In the genomic region with DNA sequence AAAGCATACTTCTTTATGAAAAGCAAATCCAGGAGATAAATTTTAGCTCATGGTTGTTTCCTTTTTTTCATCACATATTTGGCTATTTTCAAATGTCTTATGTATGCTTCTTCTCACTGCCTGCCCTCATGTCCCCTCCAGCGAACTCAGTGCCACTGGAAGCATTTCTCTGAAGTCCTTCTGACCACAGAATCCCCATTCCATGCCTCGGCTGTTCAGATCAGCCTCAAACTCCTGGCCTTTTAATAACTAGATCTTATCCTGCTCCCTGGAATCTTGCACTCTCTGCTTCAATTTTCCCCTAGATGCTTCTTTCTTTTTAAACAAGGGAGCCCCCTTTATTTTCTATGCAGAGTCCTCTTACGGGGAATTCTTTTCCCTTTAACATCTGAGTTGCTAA, we compare ENCODE assay signal across 15 cellular contexts. TPM values are rescaled to one million over a fixed set of nuclear protein-coding genes. Genes with fewer than 3 reads are reported as not detected.
DNase-seq lines count a peak whose midpoint lies in the region; ATAC-seq and TF ChIP-seq lines count a peak whose summit lies in the region.
"Had no signal": no experiment of that assay in that cellular context is flagged by ENCODE, and none has a peak within 500 bp of the region (broad histone marks: within the 10 kb centered on the region; RNA-seq: fewer than 3 reads in every experiment).

No MANE protein-coding gene starts in this region.

- H3K9me3 ChIP-seq in SJCRH30 (replicated peaks) = no peaks in the 10 kb centered on the region
- no peaks in the 10 kb centered on the region for H3K9me3 ChIP-seq in fibroblast of lung (ENCODE audit: control insufficient read depth, insufficient read depth, low read depth, low read length)
- H3K9me3 ChIP-seq: esophagus squamous epithelium, spleen had no signal

- H3K4me1 Mint-ChIP-seq in GM23338 = peaks cover 72% of the 10 kb centered on the region
- H3K4me1 Mint-ChIP-seq in osteocyte (ENCODE audit: unreplicated experiment) = peaks cover 56% of the 10 kb centered on the region

- no peak for ATAC-seq in GM23338
- no peak for ATAC-seq in GM18870 (IDR thresholded peaks at IDR 0.05; ENCODE audit: unreplicated experiment)
- no peak for ATAC-seq in GM18861 (IDR thresholded peaks at IDR 0.05; ENCODE audit: unreplicated experiment)
- ATAC-seq: stimulated activated naive CD8-positive, alpha-beta T cell treated with anti-CD3 and anti-CD28 coated beads, Interleukin-15, Interleukin-2, amounts not matched to agents 100 U/mL and 50 U/mL, for 24 hours had no signal

- peak overlapping the region; percentile 82 for H3K4me2 ChIP-seq in GM23338
- H3K4me2 ChIP-seq in fibroblast of lung (ENCODE audit: extremely low read depth, insufficient read depth, low read length) = peak overlapping the region; percentile 87
- H3K4me2 ChIP-seq: KMS-11 had no signal

- H3K27ac ChIP-seq in GM23338 (ENCODE audit: low read depth) (peak overlapping the region; percentile 78; the same call in 1 of the 2 replicates), SJCRH30 (peak overlapping the region; percentile 70), fibroblast of lung (ENCODE audit: insufficient read depth, low read length) (no peak overlapping the region)
- H3K27ac ChIP-seq: KMS-11 had no signal

- H3K36me3 ChIP-seq in GM23338 (ENCODE audit: insufficient read depth) = peaks cover 5% of the 10 kb centered on the region; the same call in 1 of the 2 replicates
- peaks cover 19% of the 10 kb centered on the region for H3K36me3 ChIP-seq in SJCRH30
- H3K36me3 ChIP-seq in fibroblast of lung (ENCODE audit: control insufficient read depth, insufficient read depth, low read length) = no peaks in the 10 kb centered on the region
- H3K36me3 ChIP-seq: esophagus squamous epithelium, spleen had no signal

- TF ChIP-seq CTCF in GM23338 (conservative IDR thresholded peaks at IDR 0.05; ENCODE audit: low read depth in 2 of 2) (no peak), fibroblast of lung (conservative IDR thresholded peaks at IDR 0.05 in 1 of 2, IDR thresholded peaks at IDR 0.05 in 1 of 2; ENCODE audit: low read depth in 1 of 2, low read length in 2 of 2) (no peak), osteocyte (IDR thresholded peaks at IDR 0.05) (no peak)

- H3K4me3 Mint-ChIP-seq in GM23338 (peak overlapping the region; percentile 80), osteocyte (ENCODE audit: unreplicated experiment) (peak overlapping the region; percentile 61)
- H3K4me3 Mint-ChIP-seq: activated CD8-positive, alpha-beta T cell treated with anti-CD3 and anti-CD28 coated beads for 36 hours; activated T-helper 1 cell treated with anti-CD3 and anti-CD28 coated beads, Interleukin-12 subunit alpha, Interleukin-12 subunit beta, Interleukin-2, Interleukin-4 antibody, amounts not matched to agents 30 ng/mL and 10 ng/mL and 1 ng/mL, durations not matched to agents 14 hours and 24 hours and 36 hours had no signal

- peak overlapping the region; percentile 62 for H3K4me3 ChIP-seq in GM23338
- peak overlapping the region; percentile 53 for H3K4me3 ChIP-seq in SJCRH30
- no peak overlapping the region for H3K4me3 ChIP-seq in fibroblast of lung (replicated peaks in 1 of 4; ENCODE audit: control extremely low read depth in 1 of 4, insufficient read depth in 1 of 4, low read depth in 3 of 4, low read length in 4 of 4)

- H3K27me3 Mint-ChIP-seq in GM23338 (ENCODE audit: insufficient read depth, low read depth, poor library complexity) = peaks cover 9% of the 10 kb centered on the region
- H3K27me3 Mint-ChIP-seq in osteocyte (ENCODE audit: unreplicated experiment) = no peaks in the 10 kb centered on the region

- H3K9me3 Mint-ChIP-seq in GM23338 (no peaks in the 10 kb centered on the region), osteocyte (ENCODE audit: unreplicated experiment) (no peaks in the 10 kb centered on the region)
- H3K9me3 Mint-ChIP-seq: activated CD8-positive, alpha-beta T cell treated with anti-CD3 and anti-CD28 coated beads for 36 hours; activated T-helper 1 cell treated with anti-CD3 and anti-CD28 coated beads, Interleukin-12 subunit alpha, Interleukin-12 subunit beta, Interleukin-2, Interleukin-4 antibody, amounts not matched to agents 30 ng/mL and 10 ng/mL and 1 ng/mL, durations not matched to agents 14 hours and 24 hours and 36 hours had no signal

- H3K79me2 ChIP-seq in GM23338 (replicated peaks; ENCODE audit: insufficient read depth) (peaks cover 4% of the 10 kb centered on the region), fibroblast of lung (ENCODE audit: control insufficient read depth, insufficient read depth, low read length) (no peaks in the 10 kb centered on the region)

- peaks cover 10% of the 10 kb centered on the region for H3F3A ChIP-seq in GM23338 (replicated peaks; ENCODE audit: low read depth)

- peaks cover 7% of the 10 kb centered on the region; the same call in 1 of the 2 replicates for H4K20me1 ChIP-seq in GM23338 (replicated peaks; ENCODE audit: insufficient read depth)
- no peaks in the 10 kb centered on the region for H4K20me1 ChIP-seq in fibroblast of lung (ENCODE audit: control insufficient read depth, extremely low read depth, insufficient read depth, low read length)

- H3K27me3 ChIP-seq in GM23338 (ENCODE audit: insufficient read depth) (no peaks in the 10 kb centered on the region), SJCRH30 (no peaks in the 10 kb centered on the region), fibroblast of lung (ENCODE audit: control insufficient read depth, insufficient read depth, low read length) (no peaks in the 10 kb centered on the region)
- H3K27me3 ChIP-seq: esophagus squamous epithelium had no signal

- peaks cover 29% of the 10 kb centered on the region for H3K36me3 Mint-ChIP-seq in GM23338 (ENCODE audit: low read depth)
- peaks cover 26% of the 10 kb centered on the region for H3K36me3 Mint-ChIP-seq in osteocyte (ENCODE audit: unreplicated experiment)

- no peaks in the 10 kb centered on the region for H3K9me2 ChIP-seq in GM23338 (ENCODE audit: insufficient read depth)

- no peak overlapping the region for H3K27ac Mint-ChIP-seq in GM23338
- H3K27ac Mint-ChIP-seq in osteocyte (ENCODE audit: unreplicated experiment) = peak overlapping the region; percentile 87
- H3K27ac Mint-ChIP-seq: activated CD8-positive, alpha-beta T cell treated with anti-CD3 and anti-CD28 coated beads for 36 hours; activated T-helper 1 cell treated with anti-CD3 and anti-CD28 coated beads, Interleukin-12 subunit alpha, Interleukin-12 subunit beta, Interleukin-2, Interleukin-4 antibody, amounts not matched to agents 30 ng/mL and 10 ng/mL and 1 ng/mL, durations not matched to agents 14 hours and 24 hours and 36 hours had no signal

- DNase-seq in GM23338 (ENCODE audit: low spot score) = no peak
- peak; percentile 25 to 58 for DNase-seq in SJCRH30
- DNase-seq in fibroblast of lung (ENCODE audit: low read depth in 2 of 2) = peak in 1 of 2 donors; percentile 12
- DNase-seq in osteocyte (ENCODE audit: extremely low spot score, unreplicated experiment) = no peak
- DNase-seq in hippocampal formation (lab: John Stamatoyannopoulos, UW) = no peak
- DNase-seq in NOMO-1 treated with DMSO at 0.1 percent for 48 hours (lab: John Stamatoyannopoulos, UW; ENCODE audit: unreplicated experiment) = no peak
- DNase-seq: activated CD8-positive, alpha-beta T cell treated with anti-CD3 and anti-CD28 coated beads for 36 hours; esophagus squamous epithelium; NCI-H226; spleen; stimulated activated naive CD8-positive, alpha-beta T cell treated with anti-CD3 and anti-CD28 coated beads, Interleukin-15, Interleukin-2, amounts not matched to agents 100 U/mL and 50 U/mL, for 24 hours had no signal

- H2AFZ ChIP-seq in GM23338 = no peak overlapping the region
- no peak overlapping the region for H2AFZ ChIP-seq in fibroblast of lung (ENCODE audit: low read length)

- H3K9ac ChIP-seq in fibroblast of lung (ENCODE audit: insufficient read depth, low read length) = no peak overlapping the region
- H3K9ac ChIP-seq: KMS-11 had no signal

- H3K4me1 ChIP-seq in GM23338 (ENCODE audit: insufficient read depth) (peaks cover 68% of the 10 kb centered on the region), SJCRH30 (peaks cover 30% of the 10 kb centered on the region), fibroblast of lung (ENCODE audit: control insufficient read depth, extremely low read depth, insufficient read depth, low read length) (peaks cover 19% of the 10 kb centered on the region)

TF ChIP-seq in GM23338, 12 proteins besides CTCF, POLR2A, EP300 and RAD21 (continues in another document):
- TF ChIP-seq CREB1 (CRISPR knock-in tag; IDR thresholded peaks at IDR 0.05; ENCODE audit: low read depth) (no peak), ZNF331 (CRISPR knock-in tag; IDR thresholded peaks at IDR 0.05; ENCODE audit: low read depth) (no peak)

RNA-seq across cellular contexts. Expression of gene ETV5, which starts 10.1 kb away (rescaled TPM):
- total RNA-seq in GM23338 (2014; rRNA removed; shearing (Covaris generic)) = 48.4 and 57.1 TPM in 2 replicates
- polyA plus RNA-seq in GM23338 (2016; fragmentation: Nextera tagmentation; extraction: Ambion mirVana) (32.2 and 33.5 TPM in 2 replicates), fibroblast of lung (23.1 and 43.1 TPM in 2 replicates)
- total RNA-seq in SJCRH30 (2014; rRNA removed; shearing (Covaris generic)) = 62.8 and 64.7 TPM in 2 replicates
- total RNA-seq in fibroblast of lung (15.4 and 24.9 TPM in 2 replicates), osteocyte (58.4 and 63.6 TPM in 2 replicates)
- polyA plus RNA-seq in fibroblast of lung (2012) = 20.2 and 36.0 TPM in 2 replicates
- polyA minus RNA-seq in fibroblast of lung (ENCODE audit: low replicate concordance) = 86.0 and 122 TPM in 2 replicates

Comparison
In these comparisons a context has a peak if more than half of its experiments do, and no peak if none do; other contexts are left out.
1. DNase-seq: peak in SJCRH30 (2 of 2); none in GM23338 (single experiment), osteocyte (single experiment), hippocampal formation (0 of 2) and NOMO-1 treated with DMSO at 0.1 percent for 48 hours (single experiment).
2. H3K4me3 ChIP-seq: peak in GM23338 (single experiment) and SJCRH30 (single experiment); none in fibroblast of lung (0 of 4).